Comparison of ENCODE assay signal across 17 cellular contexts in genomic region chr7:108226723-108227359, GRCh38.
DNase-seq lines count a peak whose midpoint lies in the region; ATAC-seq, FAIRE-seq and TF ChIP-seq lines count a peak whose summit lies in the region.
"Had no signal": no experiment of that assay in that cellular context is flagged by ENCODE, and none has a peak within 500 bp of the region (broad histone marks: within the 10 kb centered on the region; RNA-seq: fewer than 3 reads in every experiment).

No MANE protein-coding gene starts in this region.

- no peaks in the 10 kb centered on the region for H3K27me3 Mint-ChIP-seq in CD4-positive, alpha-beta T cell

- no peak overlapping the region for H3K9ac ChIP-seq in K562 (ENCODE audit: insufficient read depth in 1 of 2, low read depth in 2 of 2, low read length in 2 of 2)

- intact Hi-C loops in A673 (cut with micrococcal nuclease; ENCODE audit: unreplicated experiment) (no loop called here), K562 (cut with micrococcal nuclease) (no loop called here), aorta (cut with DNase I) (no loop called here)
- intact Hi-C loops in CD4-positive, alpha-beta T cell (cut with DNase I, micrococcal nuclease), result no loop called here

- TF ChIP-seq EP300 in K562 (IDR thresholded peaks at IDR 0.05; ENCODE audit: low read length), result no peak

- H3K9me3 Mint-ChIP-seq in CD4-positive, alpha-beta T cell, result no peaks in the 10 kb centered on the region
- H3K9me3 Mint-ChIP-seq: CD14-positive monocyte, H9 had no signal

- peaks cover 7% of the 10 kb centered on the region for H3K36me3 Mint-ChIP-seq in CD4-positive, alpha-beta T cell (ENCODE audit: low read depth)
- H3K36me3 Mint-ChIP-seq: CD14-positive monocyte had no signal

- no peak overlapping the region for H3K4me3 ChIP-seq in A673 (ENCODE audit: low read depth, low read length, poor library complexity, severe bottlenecking)
- H3K4me3 ChIP-seq in K562, result no peak overlapping the region
- H3K4me3 ChIP-seq in aorta (ENCODE audit: low read length in 2 of 2), result no peak overlapping the region

- peak overlapping the region; percentile 29 for H2AFZ ChIP-seq in K562 (ENCODE audit: low read depth, low read length)

- POLR2A ChIA-PET in A673 (lab: Charles Lee; ENCODE audit: low non-redundant PET), result no interaction called here
- POLR2A ChIA-PET in K562 (lab: Yijun Ruan, JAX), result interaction anchor here (0.8 to 1.5 kb wide), 4 partner anchors 8 to 22 kb away, joined by 3 to 5 read pairs (median 3); no protein-coding TSS in a partner anchor
- POLR2A ChIA-PET in CD4-positive, alpha-beta T cell (lab: Charles Lee), result no interaction called here

- CTCF ChIA-PET in A673 (lab: Charles Lee) (no interaction called here), K562 (lab: Yijun Ruan, JAX; ENCODE audit: low intra/inter-chr PET ratio) (no interaction called here)
- CTCF ChIA-PET in CD4-positive, alpha-beta T cell (lab: Charles Lee), result interaction anchor here (1.4 kb wide), 1 partner anchor 16 kb away, joined by 3 read pairs; no protein-coding TSS in a partner anchor

- no peak for TF ChIP-seq RAD21 in K562 (CRISPR knock-in tag; conservative IDR thresholded peaks at IDR 0.05 in 1 of 2, IDR thresholded peaks at IDR 0.05 in 1 of 2)

- TF ChIP-seq CTCF in A673 (conservative IDR thresholded peaks at IDR 0.05; ENCODE audit: low read depth, low read length) (no peak), K562 (IDR thresholded peaks at IDR 0.05 in 2 of 3, conservative IDR thresholded peaks at IDR 0.05 in 1 of 3; ENCODE audit: insufficient read depth in 2 of 3, low read depth in 1 of 3, low read length in 3 of 3) (no peak)
- TF ChIP-seq CTCF in CD4-positive, alpha-beta T cell (IDR thresholded peaks at IDR 0.05), result no peak

- H3K27me3 ChIP-seq in A673 (replicated peaks; ENCODE audit: insufficient read depth, low read depth, low read length, poor library complexity), result no peaks in the 10 kb centered on the region
- no peaks in the 10 kb centered on the region for H3K27me3 ChIP-seq in K562 (ENCODE audit: control insufficient read depth in 2 of 2, insufficient read depth in 2 of 2, low read length in 2 of 2)
- no peaks in the 10 kb centered on the region for H3K27me3 ChIP-seq in CD4-positive, alpha-beta T cell (ENCODE audit: control insufficient read depth, insufficient read depth, low read length)
- no peaks in the 10 kb centered on the region for H3K27me3 ChIP-seq in aorta (ENCODE audit: control insufficient read depth in 1 of 2, insufficient read depth in 2 of 2, low read length in 1 of 2)

- H3K27ac ChIP-seq in A673 (ENCODE audit: low read depth, low read length, poor library complexity, severe bottlenecking) (no peak overlapping the region), K562 (ENCODE audit: extremely low read depth, low read depth, low read length) (no peak overlapping the region), aorta (ENCODE audit: low read depth in 1 of 2, low read length in 2 of 2) (no peak overlapping the region)
- H3K27ac ChIP-seq in CD4-positive, alpha-beta T cell (ENCODE audit: low read depth, low read length), result no peak overlapping the region
- H3K27ac ChIP-seq: RWPE1 had no signal

- no peak overlapping the region for H3K27ac Mint-ChIP-seq in CD4-positive, alpha-beta T cell
- H3K27ac Mint-ChIP-seq: CD14-positive monocyte, H9 had no signal

- in situ Hi-C loops in K562 (cut with MboI), result no loop called here

- H3K4me1 Mint-ChIP-seq in CD4-positive, alpha-beta T cell (ENCODE audit: low read depth), result no peaks in the 10 kb centered on the region
- H3K4me1 Mint-ChIP-seq: CD14-positive monocyte had no signal

- H3K9me3 ChIP-seq in A673 (ENCODE audit: low read depth, low read length, poor library complexity, severe bottlenecking), result no peaks in the 10 kb centered on the region
- no peaks in the 10 kb centered on the region for H3K9me3 ChIP-seq in K562 (replicated peaks; ENCODE audit: control insufficient read depth, insufficient read depth, low read depth, low read length)
- no peaks in the 10 kb centered on the region for H3K9me3 ChIP-seq in CD4-positive, alpha-beta T cell (ENCODE audit: control insufficient read depth, low read length)
- H3K9me3 ChIP-seq in aorta (ENCODE audit: control insufficient read depth, low read length), result no peaks in the 10 kb centered on the region

- FAIRE-seq in K562 (lab: Jason Lieb, UNC), result no peak

- no peaks in the 10 kb centered on the region for H3K36me3 ChIP-seq in A673 (ENCODE audit: insufficient read depth, low read length, poor library complexity, severe bottlenecking)
- no peaks in the 10 kb centered on the region for H3K36me3 ChIP-seq in K562 (ENCODE audit: control insufficient read depth, insufficient read depth, low read length)
- H3K36me3 ChIP-seq in aorta (ENCODE audit: control insufficient read depth in 1 of 2, insufficient read depth in 2 of 2, low read length in 1 of 2), result no peaks in the 10 kb centered on the region

- peaks cover 23% of the 10 kb centered on the region for H3K4me1 ChIP-seq in A673 (ENCODE audit: insufficient read depth, low read length, poor library complexity, severe bottlenecking)
- peaks cover 0 to 27% of the 10 kb centered on the region in 2 experiments; a peak in 4 of 5 replicates for H3K4me1 ChIP-seq in K562 (replicated peaks in 1 of 2; ENCODE audit: control insufficient read depth in 2 of 2, insufficient read depth in 2 of 2, low read length in 2 of 2)
- H3K4me1 ChIP-seq in aorta (ENCODE audit: control insufficient read depth in 1 of 2, insufficient read depth in 2 of 2, low read length in 2 of 2), result no peaks in the 10 kb centered on the region

- H3K79me2 ChIP-seq in K562 (ENCODE audit: control insufficient read depth, insufficient read depth, low read length), result no peaks in the 10 kb centered on the region

- TF ChIP-seq POLR2A in K562 (conservative IDR thresholded peaks at IDR 0.05), result no peak

- H3K4me3 Mint-ChIP-seq in CD4-positive, alpha-beta T cell, result no peak overlapping the region
- H3K4me3 Mint-ChIP-seq: CD14-positive monocyte, H9 had no signal

- H3K4me2 ChIP-seq in K562 (ENCODE audit: insufficient read depth, low read length), result peak overlapping the region; percentile 4; the same call in 1 of the 2 replicates

- H3K9me1 ChIP-seq in K562 (ENCODE audit: control insufficient read depth, insufficient read depth, low read length), result no peaks in the 10 kb centered on the region

- BruUV-seq in A673 (replicated peaks; lab: Mats Ljungman, UMichigan), result no TSS peak
- no TSS peak for BruUV-seq in K562 (replicated peaks; lab: Mats Ljungman, UMichigan)

- 21% methylated on average over 3 of the region's 3 CpGs for WGBS in K562 (ENCODE audit: insufficient coverage, low coverage, missing lambda C conversion rate)
- WGBS in aorta, 2 donors, result 39 to 55% methylated on average over 3 of the region's 3 CpGs

- peak; percentile 33 for DNase-seq in A673 (ENCODE audit: low spot score)
- DNase-seq in HK-2 (ENCODE audit: unreplicated experiment), result peak; percentile 47
- no peak for DNase-seq in K562 (ENCODE audit: extremely low read depth in 1 of 4, low spot score in 3 of 4)
- peak; percentile 54 for DNase-seq in myocyte (ENCODE audit: low read depth)
- no peak for DNase-seq in ecto neural progenitor cell (ENCODE audit: low spot score)
- DNase-seq in NCI-H446 treated with DMSO at 0.1 percent for 48 hours (lab: John Stamatoyannopoulos, UW), result no peak
- no peak for DNase-seq in CD4-positive, alpha-beta T cell
- DNase-seq in aorta, result no peak
- DNase-seq: DMS 273 treated with DMSO at 0.1 percent for 48 hours, DND-41, H9, NCI-H1092 treated with DMSO at 0.1 percent for 48 hours, NCI-H2081 treated with DMSO at 0.1 percent for 48 hours, NCI-H774, PC-3 had no signal

- ATAC-seq in K562 (peak; percentile 58), aorta (ENCODE audit: low FRiP score) (no peak)
- ATAC-seq in CD4-positive, alpha-beta T cell (ENCODE audit: poor library complexity), result no peak
- ATAC-seq: PC-3 had no signal

- no peaks in the 10 kb centered on the region for H4K20me1 ChIP-seq in K562 (replicated peaks; ENCODE audit: control insufficient read depth, insufficient read depth, low read length)

TF ChIP-seq in K562, 482 proteins besides CTCF, POLR2A, EP300 and RAD21 (continues in another document):
- no peak for TF ChIP-seq BRD4 (IDR thresholded peaks at IDR 0.05)
- no peak for TF ChIP-seq CHCHD3 (CRISPR knock-in tag; IDR thresholded peaks at IDR 0.05)
- no peak for TF ChIP-seq SREBF2 (CRISPR knock-in tag; IDR thresholded peaks at IDR 0.05)
- TF ChIP-seq KDM5B (IDR thresholded peaks at IDR 0.05; ENCODE audit: insufficient replicate concordance, low read depth, low read length), result no peak
- 0 out of 2 replicates have a peak, but pooled peaks have one; percentile 13 for TF ChIP-seq ZSCAN32 (CRISPR knock-in tag; IDR thresholded peaks at IDR 0.05)
- no peak for TF ChIP-seq PREB (CRISPR knock-in tag; IDR thresholded peaks at IDR 0.05)

Comparison
In these comparisons a context has a peak if more than half of its experiments do, and no peak if none do; other contexts are left out.
1. DNase-seq: peak in A673 (single experiment), HK-2 (single experiment) and myocyte (single experiment); none in K562 (0 of 4), ecto neural progenitor cell (single experiment), NCI-H446 treated with DMSO at 0.1 percent for 48 hours (single experiment), CD4-positive, alpha-beta T cell (0 of 10) and aorta (0 of 2).